Comparison of ENCODE assay signal across 8 cellular contexts in the genomic region with DNA sequence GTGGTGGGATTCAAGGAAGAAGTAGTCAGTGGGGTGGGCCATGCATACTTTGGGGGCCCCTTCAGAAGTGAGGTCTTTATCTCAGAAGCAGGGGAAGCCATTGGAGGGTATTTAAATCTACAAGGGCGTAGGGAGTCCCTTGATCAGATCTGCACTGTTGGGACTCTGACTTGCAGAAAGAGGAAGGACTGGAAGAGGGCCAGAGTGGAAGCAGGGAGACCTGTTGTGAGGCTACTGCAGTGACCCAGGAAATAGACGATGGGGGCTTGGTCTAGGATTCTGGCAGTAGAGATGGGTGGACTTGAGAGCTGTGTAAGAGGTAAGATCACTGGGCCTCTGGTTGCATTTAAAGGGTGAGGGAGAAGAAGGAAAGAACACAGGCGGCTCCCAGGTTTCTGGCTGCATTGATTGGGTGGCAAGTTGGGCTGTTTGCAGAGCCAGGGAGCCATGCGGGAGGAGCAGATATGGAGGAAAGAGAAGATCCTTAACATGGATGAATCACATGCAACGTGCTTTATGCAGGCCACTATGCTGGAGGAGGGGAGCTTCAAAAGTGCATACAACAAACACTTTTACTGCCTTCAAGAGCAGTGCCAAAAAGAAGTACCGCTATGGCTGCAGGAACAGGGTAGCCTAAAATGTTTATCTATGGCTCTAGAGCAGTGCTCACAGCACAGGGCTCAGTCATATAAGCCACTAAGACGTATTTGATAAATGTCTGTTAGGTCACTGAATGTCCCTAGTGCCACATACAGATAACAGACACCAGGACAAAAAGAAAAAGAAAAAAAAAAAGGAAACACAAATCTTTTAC. TPM values are rescaled to one million over a fixed set of nuclear protein-coding genes. Genes with fewer than 3 reads are reported as not detected.
DNase-seq lines count a peak whose midpoint lies in the region; ATAC-seq and TF ChIP-seq lines count a peak whose summit lies in the region.

No MANE protein-coding gene starts in this region.

- H3K27me3 ChIP-seq in cardiac muscle cell (peaks cover 4% of the 10 kb centered on the region), transverse colon (no peaks in the 10 kb centered on the region)

- H3K4me3 ChIP-seq in cardiac muscle cell = peak overlapping the region; percentile 74
- peak overlapping the region in 1 of 4 donors; percentile 70 for H3K4me3 ChIP-seq in transverse colon

- no peaks in the 10 kb centered on the region for H3K36me3 ChIP-seq in cardiac muscle cell
- H3K36me3 ChIP-seq in transverse colon = no peaks in the 10 kb centered on the region

- H3K9me3 ChIP-seq in cardiac muscle cell (ENCODE audit: low read depth) (no peaks in the 10 kb centered on the region), transverse colon (no peaks in the 10 kb centered on the region)

- no peak for ATAC-seq in Right ventricle myocardium inferior

- CTCF ChIA-PET in activated CD4-positive, alpha-beta memory T cell treated with anti-CD3 and anti-CD28 coated beads, Interleukin-2, amount 10 ng/mL, durations not matched to agents 7 days and 5 days (lab: Charles Lee) = no interaction called here

- H3K27me3 Mint-ChIP-seq in activated CD4-positive, alpha-beta memory T cell treated with anti-CD3 and anti-CD28 coated beads, Interleukin-2, amount 10 ng/mL, durations not matched to agents 7 days and 5 days = peaks cover 3% of the 10 kb centered on the region

- H3K4me3 Mint-ChIP-seq in activated CD4-positive, alpha-beta memory T cell treated with anti-CD3 and anti-CD28 coated beads, Interleukin-2, amount 10 ng/mL, durations not matched to agents 7 days and 5 days = peak overlapping the region; percentile 75

- H3K27ac Mint-ChIP-seq in activated CD4-positive, alpha-beta memory T cell treated with anti-CD3 and anti-CD28 coated beads, Interleukin-2, amount 10 ng/mL, durations not matched to agents 7 days and 5 days = no peak overlapping the region

- DNase-seq in cardiac muscle cell (ENCODE audit: low read depth in 1 of 2, low spot score in 1 of 2) = peak in 1 of 2 donors; percentile 17
- DNase-seq in Right ventricle myocardium inferior (ENCODE audit: missing footprints) = no peak
- DNase-seq in activated CD4-positive, alpha-beta memory T cell treated with anti-CD3 and anti-CD28 coated beads, Interleukin-2, amount 10 ng/mL, durations not matched to agents 7 days and 5 days = no peak
- DNase-seq in islet precursor cell = peak; percentile 46
- no peak for DNase-seq in transverse colon
- DNase-seq in amniotic stem cell (lab: John Stamatoyannopoulos, UW) = no peak
- no peak for DNase-seq in NCI-H748 treated with DMSO at 0.1 percent for 48 hours (lab: John Stamatoyannopoulos, UW)
- no peak for DNase-seq in SIG-M5 (lab: John Stamatoyannopoulos, UW)

- POLR2A ChIA-PET in activated CD4-positive, alpha-beta memory T cell treated with anti-CD3 and anti-CD28 coated beads, Interleukin-2, amount 10 ng/mL, durations not matched to agents 7 days and 5 days (lab: Charles Lee) = no interaction called here

- TF ChIP-seq POLR2A in transverse colon (IDR thresholded peaks at IDR 0.05) = no peak

- no peak overlapping the region for H3K27ac ChIP-seq in cardiac muscle cell
- peak overlapping the region; percentile 94 to 97 (median 96) for H3K27ac ChIP-seq in transverse colon

- no peak for TF ChIP-seq EP300 in transverse colon (IDR thresholded peaks at IDR 0.05; ENCODE audit: low read depth)

- H3K36me3 Mint-ChIP-seq in activated CD4-positive, alpha-beta memory T cell treated with anti-CD3 and anti-CD28 coated beads, Interleukin-2, amount 10 ng/mL, durations not matched to agents 7 days and 5 days (ENCODE audit: low read depth) = no peaks in the 10 kb centered on the region

- WGBS in transverse colon (ENCODE audit: low coverage in 1 of 2), 2 donors = 55 to 70% methylated on average over 5 to 7 of the region's 7 CpGs

- intact Hi-C loops in Right ventricle myocardium inferior (cut with DNase I) (no loop called here), transverse colon (cut with DNase I; ENCODE audit: low total_unique reads) (no loop called here)

- peaks cover 13% of the 10 kb centered on the region for H3K4me1 ChIP-seq in cardiac muscle cell (ENCODE audit: low read depth)
- peaks cover 12 to 32% (median 28%) of the 10 kb centered on the region in 4 donors for H3K4me1 ChIP-seq in transverse colon

- H3K4me1 Mint-ChIP-seq in activated CD4-positive, alpha-beta memory T cell treated with anti-CD3 and anti-CD28 coated beads, Interleukin-2, amount 10 ng/mL, durations not matched to agents 7 days and 5 days = peaks cover 28% of the 10 kb centered on the region

- TF ChIP-seq CTCF in cardiac muscle cell (IDR thresholded peaks at IDR 0.05; ENCODE audit: low read depth, low read length) (no peak), transverse colon (IDR thresholded peaks at IDR 0.05) (no peak)

- no peaks in the 10 kb centered on the region for H3K9me3 Mint-ChIP-seq in activated CD4-positive, alpha-beta memory T cell treated with anti-CD3 and anti-CD28 coated beads, Interleukin-2, amount 10 ng/mL, durations not matched to agents 7 days and 5 days

- in situ Hi-C loops in transverse colon (cut with MboI; ENCODE audit: low pct_ligation_motif_present in 1 of 4, low pct_unique_long_range_greater_than_20kb in 1 of 4, low sequenced_read_pairs in 3 of 4) = no loop called here

RNA-seq across cellular contexts. Expression of a gene that starts 2.3 kb away (rescaled TPM):
- total RNA-seq in cardiac muscle cell = 13.5 and 15.6 TPM in 2 replicates
- polyA plus RNA-seq in cardiac muscle cell = 7.0 and 11.4 TPM in 2 replicates
- 9.6 TPM for total RNA-seq in Right ventricle myocardium inferior
- total RNA-seq in activated CD4-positive, alpha-beta memory T cell treated with anti-CD3 and anti-CD28 coated beads, Interleukin-2, amount 10 ng/mL, durations not matched to agents 7 days and 5 days = 1 to 10 TPM; 4.3 to 6.1 TPM
- 10 to 100 TPM; 12.3 to 98.4 (median 42.7) TPM for total RNA-seq in transverse colon

RNA-seq across cellular contexts. Expression of a gene that starts 43.5 kb away (rescaled TPM):
- total RNA-seq in cardiac muscle cell (7.2 and 12.1 TPM in 2 replicates), Right ventricle myocardium inferior (19.0 TPM), transverse colon (10 to 100 TPM; 22.7 to 31.0 (median 26.9) TPM)
- 4.2 and 9.0 TPM in 2 replicates for polyA plus RNA-seq in cardiac muscle cell
- 10 to 100 TPM; 22.6 to 24.0 TPM for total RNA-seq in activated CD4-positive, alpha-beta memory T cell treated with anti-CD3 and anti-CD28 coated beads, Interleukin-2, amount 10 ng/mL, durations not matched to agents 7 days and 5 days
